24 cellular contexts compared by ENCODE assay signal in genomic region chr1:83967336-83967735, GRCh38. TPM values are rescaled to one million over a fixed set of nuclear protein-coding genes. Genes with fewer than 3 reads are reported as not detected.
A peak's percentile ranks its signal among the peaks of the same experiment; 100 is the strongest.
DNase-seq lines count a peak whose midpoint lies in the region; ATAC-seq and TF ChIP-seq lines count a peak whose summit lies in the region.
"Had no signal": no experiment of that assay in that cellular context is flagged by ENCODE, and none has a peak within 500 bp of the region (broad histone marks: within the 10 kb centered on the region; RNA-seq: fewer than 3 reads in every experiment).

No MANE protein-coding gene starts in this region.

- TF ChIP-seq CTCF in kidney epithelial cell (IDR thresholded peaks at IDR 0.05; ENCODE audit: insufficient read depth, low read length, poor library complexity, severe bottlenecking): no peak
- no peak for TF ChIP-seq CTCF in thyroid gland (IDR thresholded peaks at IDR 0.05)

- H3K27me3 ChIP-seq in kidney epithelial cell (ENCODE audit: control insufficient read depth, insufficient read depth, low read length) (no peaks in the 10 kb centered on the region), thyroid gland (no peaks in the 10 kb centered on the region)
- H3K27me3 ChIP-seq: BLaER1 treated with 17β-estradiol and CSF1 and Interleukin-3, amounts not matched to agents 10 nM and 100 nM had no signal

- H3K4me1 ChIP-seq in thyroid gland: peaks cover 0 to 5% of the 10 kb centered on the region in 2 donors
- H3K4me1 ChIP-seq: BLaER1 treated with 17β-estradiol and CSF1 and Interleukin-3, amounts not matched to agents 10 nM and 100 nM; Caco-2 had no signal

- WGBS in thyroid gland, 2 donors: 92 to 95% methylated on average over 1 of the region's 1 CpG

- no peak for TF ChIP-seq POLR2A in thyroid gland (IDR thresholded peaks at IDR 0.05)

- H3K4me1 Mint-ChIP-seq in activated T-cell treated with anti-CD3 and anti-CD28 coated beads, Interleukin-2, amount 50 U/mL, for 4 hours (ENCODE audit: low read depth): no peaks in the 10 kb centered on the region
- H3K4me1 Mint-ChIP-seq: CD4-positive, alpha-beta memory T cell had no signal

- intact Hi-C loops in thyroid gland (cut with DNase I): no loop called here

- H3K4me3 Mint-ChIP-seq in activated T-cell treated with anti-CD3 and anti-CD28 coated beads, Interleukin-2, amount 50 U/mL, for 4 hours: no peak overlapping the region
- H3K4me3 Mint-ChIP-seq: CD4-positive, alpha-beta memory T cell had no signal

- peaks cover 3% of the 10 kb centered on the region for H3K27me3 Mint-ChIP-seq in activated T-cell treated with anti-CD3 and anti-CD28 coated beads, Interleukin-2, amount 50 U/mL, for 4 hours (ENCODE audit: low read depth)

- H3K36me3 Mint-ChIP-seq in activated T-cell treated with anti-CD3 and anti-CD28 coated beads, Interleukin-2, amount 50 U/mL, for 4 hours (ENCODE audit: insufficient read depth): no peaks in the 10 kb centered on the region
- H3K36me3 Mint-ChIP-seq: CD4-positive, alpha-beta memory T cell had no signal

- H3K9me3 ChIP-seq in thyroid gland: no peaks in the 10 kb centered on the region
- H3K9me3 ChIP-seq: BLaER1 treated with 17β-estradiol and CSF1 and Interleukin-3, amounts not matched to agents 10 nM and 100 nM; Caco-2 had no signal

- DNase-seq in HCEC 1CT (peak; percentile 33), caudate nucleus (lab: John Stamatoyannopoulos, UW) (no peak), kidney epithelial cell (ENCODE audit: low read depth) (peak; percentile 2), thyroid gland (peak; percentile 4 to 6), Kasumi-1 (lab: John Stamatoyannopoulos, UW) (no peak)
- DNase-seq in activated T-cell treated with anti-CD3 and anti-CD28 coated beads, Interleukin-2, amount 50 U/mL, for 4 hours: no peak
- no peak for DNase-seq in stimulated activated CD4-positive, alpha-beta T cell treated with anti-CD3 and anti-CD28 coated beads, Interleukin-12 subunit alpha, Interleukin-12 subunit beta, amount 100 ng/mL, for 4 hours
- DNase-seq: Caco-2, GDM1, KBM-7, NCI-H1105, NCI-H146, NCI-H2029, NCI-H2227 treated with DMSO at 0.1 percent for 48 hours, NCI-H510A, NCI-H748 treated with DMSO at 0.1 percent for 48 hours, PC-9, SIG-M5 had no signal

- H3K27ac ChIP-seq in caudate nucleus (ENCODE audit: low read depth, low read length): peak overlapping the region; percentile 14
- no peak overlapping the region for H3K27ac ChIP-seq in thyroid gland
- H3K27ac ChIP-seq: BLaER1 treated with 17β-estradiol and CSF1 and Interleukin-3, amounts not matched to agents 10 nM and 100 nM; HL-60; PC-9 had no signal

- H3K36me3 ChIP-seq in kidney epithelial cell (ENCODE audit: control insufficient read depth, insufficient read depth, low read length) (no peaks in the 10 kb centered on the region), thyroid gland (no peaks in the 10 kb centered on the region)
- H3K36me3 ChIP-seq: BLaER1 treated with 17β-estradiol and CSF1 and Interleukin-3, amounts not matched to agents 10 nM and 100 nM had no signal

- no peaks in the 10 kb centered on the region for H3K9me3 Mint-ChIP-seq in activated T-cell treated with anti-CD3 and anti-CD28 coated beads, Interleukin-2, amount 50 U/mL, for 4 hours
- H3K9me3 Mint-ChIP-seq: CD4-positive, alpha-beta memory T cell had no signal

- H3K4me3 ChIP-seq in kidney epithelial cell (ENCODE audit: low read depth, low read length) (no peak overlapping the region), thyroid gland (replicated peaks in 1 of 3) (no peak overlapping the region)
- H3K4me3 ChIP-seq: BLaER1 treated with 17β-estradiol and CSF1 and Interleukin-3, amounts not matched to agents 10 nM and 100 nM; PC-9 had no signal

- ATAC-seq in activated T-cell treated with anti-CD3 and anti-CD28 coated beads, Interleukin-2, amount 50 U/mL, for 4 hours: no peak
- ATAC-seq in HG03196 (IDR thresholded peaks at IDR 0.05; ENCODE audit: unreplicated experiment): no peak
- ATAC-seq: HepG2, SK-N-SH treated with all-trans-retinoic acid at 6 μM for 48 hours had no signal

RNA-seq across cellular contexts. Expression of gene TTLL7, which starts 31.6 kb away (rescaled TPM):
- total RNA-seq in kidney epithelial cell: 2.4 and 4.4 TPM in 2 replicates
- total RNA-seq in thyroid gland: 10 to 100 TPM in 3 of 4 donors, 1 to 10 TPM in 1; 7.8 to 22.7 (median 12.8) TPM
- under 1 TPM; 0.05 to 0.57 (median 0.40) TPM for total RNA-seq in activated T-cell treated with anti-CD3 and anti-CD28 coated beads, Interleukin-2, amount 50 U/mL, for 4 hours

Comparison
In these comparisons a context has a peak if more than half of its experiments do, and no peak if none do; other contexts are left out.
1. DNase-seq: peak in HCEC 1CT (single experiment), kidney epithelial cell (single experiment) and thyroid gland (2 of 2); none in caudate nucleus (0 of 61), activated T-cell treated with anti-CD3 and anti-CD28 coated beads, Interleukin-2, amount 50 U/mL, for 4 hours (single experiment), stimulated activated CD4-positive, alpha-beta T cell treated with anti-CD3 and anti-CD28 coated beads, Interleukin-12 subunit alpha, Interleukin-12 subunit beta, amount 100 ng/mL, for 4 hours (single experiment) and Kasumi-1 (0 of 2).